9 cellular contexts compared by ENCODE assay signal in the genomic region with DNA sequence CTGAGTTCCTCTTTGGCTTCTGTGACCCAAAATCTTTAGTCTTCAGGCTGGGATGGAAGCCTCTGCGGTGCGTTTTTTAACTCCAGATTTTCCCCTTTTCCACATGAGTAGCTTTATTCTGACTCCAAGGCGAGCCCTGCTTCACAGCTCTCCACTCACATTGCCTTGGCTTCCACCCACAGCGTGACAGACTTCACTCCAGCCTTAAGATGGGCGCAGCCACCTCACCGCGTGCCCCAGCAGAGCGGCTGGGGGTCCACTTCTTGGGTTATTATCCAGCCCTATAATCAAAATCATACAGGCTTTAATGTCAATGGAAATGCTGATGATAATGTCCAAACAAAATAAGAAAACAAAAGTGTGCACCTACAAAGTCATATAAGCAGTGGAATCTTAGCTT. TPM values are rescaled to one million over a fixed set of nuclear protein-coding genes. Genes with fewer than 3 reads are reported as not detected.
DNase-seq lines count a peak whose midpoint lies in the region; ATAC-seq and TF ChIP-seq lines count a peak whose summit lies in the region.
"Had no signal": no experiment of that assay in that cellular context is flagged by ENCODE, and none has a peak within 500 bp of the region (broad histone marks: within the 10 kb centered on the region; RNA-seq: fewer than 3 reads in every experiment).

No MANE protein-coding gene starts in this region.

- H3K9ac ChIP-seq in mucosa of stomach (ENCODE audit: low read length), result peak overlapping the region; percentile 87

- in situ Hi-C loops in astrocyte of the cerebellum (cut with HindIII; ENCODE audit: low sequenced_read_pairs), result no loop called here

- no peak for TF ChIP-seq CTCF in astrocyte of the cerebellum (IDR thresholded peaks at IDR 0.05; ENCODE audit: low read depth, low read length, missing control alignments)

- H3K36me3 ChIP-seq in mucosa of stomach (ENCODE audit: control insufficient read depth, insufficient read depth, low read length), result peaks cover 8% of the 10 kb centered on the region

- DNase-seq in stimulated activated naive CD8-positive, alpha-beta T cell treated with anti-CD3 and anti-CD28 coated beads, Interleukin-15, Interleukin-2, amounts not matched to agents 100 U/mL and 50 U/mL, for 24 hours, result no peak
- DNase-seq in astrocyte of the cerebellum (ENCODE audit: low read depth) (no peak), hippocampal formation (lab: John Stamatoyannopoulos, UW) (no peak), SW480 (ENCODE audit: low spot score) (no peak), cerebellum (ENCODE audit: low spot score) (no peak)
- DNase-seq: stimulated activated naive CD4-positive, alpha-beta T cell treated with Interleukin-2 at 50 U/mL for 16 hours had no signal

- no peaks in the 10 kb centered on the region for H3K9me3 Mint-ChIP-seq in stimulated activated naive CD8-positive, alpha-beta T cell treated with anti-CD3 and anti-CD28 coated beads, Interleukin-15, Interleukin-2, amounts not matched to agents 100 ng/mL and 50 ng/mL, for 24 hours

- no peaks in the 10 kb centered on the region for H3K27me3 ChIP-seq in mucosa of stomach (ENCODE audit: control insufficient read depth, insufficient read depth, low read length)

- peak overlapping the region; percentile 96 for H3K4me3 Mint-ChIP-seq in stimulated activated naive CD8-positive, alpha-beta T cell treated with anti-CD3 and anti-CD28 coated beads, Interleukin-15, Interleukin-2, amounts not matched to agents 100 ng/mL and 50 ng/mL, for 24 hours

- H3K4me3 ChIP-seq in astrocyte of the cerebellum (ENCODE audit: low read depth, low read length) (peak overlapping the region; percentile 100), mucosa of stomach (ENCODE audit: low read length) (no peak overlapping the region)

- H3K27ac Mint-ChIP-seq in stimulated activated naive CD8-positive, alpha-beta T cell treated with anti-CD3 and anti-CD28 coated beads, Interleukin-15, Interleukin-2, amounts not matched to agents 100 ng/mL and 50 ng/mL, for 24 hours, result peak overlapping the region; percentile 78

- H3K4me1 ChIP-seq in mucosa of stomach (ENCODE audit: control insufficient read depth, insufficient read depth, low read length), result peaks cover 19% of the 10 kb centered on the region

- peaks cover 35% of the 10 kb centered on the region for H3K36me3 Mint-ChIP-seq in stimulated activated naive CD8-positive, alpha-beta T cell treated with anti-CD3 and anti-CD28 coated beads, Interleukin-15, Interleukin-2, amounts not matched to agents 100 ng/mL and 50 ng/mL, for 24 hours (ENCODE audit: low read depth)

- no peak for ATAC-seq in stimulated activated naive CD8-positive, alpha-beta T cell treated with anti-CD3 and anti-CD28 coated beads, Interleukin-15, Interleukin-2, amounts not matched to agents 100 U/mL and 50 U/mL, for 24 hours
- no peak for ATAC-seq in esophagus mucosa

- no peaks in the 10 kb centered on the region for H3K9me3 ChIP-seq in mucosa of stomach (ENCODE audit: control insufficient read depth, low read length)

- peaks cover 47% of the 10 kb centered on the region for H3K4me1 Mint-ChIP-seq in stimulated activated naive CD8-positive, alpha-beta T cell treated with anti-CD3 and anti-CD28 coated beads, Interleukin-15, Interleukin-2, amounts not matched to agents 100 ng/mL and 50 ng/mL, for 24 hours (ENCODE audit: low read depth)

- no peaks in the 10 kb centered on the region for H3K27me3 Mint-ChIP-seq in stimulated activated naive CD8-positive, alpha-beta T cell treated with anti-CD3 and anti-CD28 coated beads, Interleukin-15, Interleukin-2, amounts not matched to agents 100 ng/mL and 50 ng/mL, for 24 hours

RNA-seq across cellular contexts. Expression of a gene that starts 1.2 kb away (rescaled TPM):
- 27.8 TPM for total RNA-seq in cerebellum
- total RNA-seq in esophagus mucosa, result 37.4 TPM
